1 cellular context compared by ENCODE assay signal in genomic region chr19:3617463-3617862, GRCh38.
TF ChIP-seq lines count a peak whose summit lies in the region.

No MANE protein-coding gene starts in this region.

TF ChIP-seq in HepG2, 621 proteins besides CTCF, POLR2A, EP300 and RAD21:
- TF ChIP-seq ZNF614 (CRISPR knock-in tag; IDR thresholded peaks at IDR 0.05; ENCODE audit: borderline replicate concordance) (no peak), REST (IDR thresholded peaks at IDR 0.05; ENCODE audit: borderline replicate concordance in 1 of 2, low read depth in 1 of 2, low read length in 2 of 2) (no peak), ARNTL (CRISPR knock-in tag; IDR thresholded peaks at IDR 0.05) (no peak), TBP (CRISPR knock-in tag; IDR thresholded peaks at IDR 0.05) (no peak), ZNF629 (CRISPR knock-in tag; conservative IDR thresholded peaks at IDR 0.05) (no peak), ZNF766 (CRISPR knock-in tag; IDR thresholded peaks at IDR 0.05; ENCODE audit: borderline replicate concordance) (no peak), CBX2 (IDR thresholded peaks at IDR 0.05; ENCODE audit: low read depth, low read length) (no peak), CBX2 (CRISPR knock-in tag; IDR thresholded peaks at IDR 0.05; ENCODE audit: low read depth) (no peak), TEF (CRISPR knock-in tag; IDR thresholded peaks at IDR 0.05) (no peak), ARNT2 (CRISPR knock-in tag; IDR thresholded peaks at IDR 0.05; ENCODE audit: low read depth) (no peak), CHD4 (IDR thresholded peaks at IDR 0.05; ENCODE audit: borderline replicate concordance, low read length) (no peak), AHDC1 (CRISPR knock-in tag; IDR thresholded peaks at IDR 0.05; ENCODE audit: borderline replicate concordance) (no peak), HIVEP1 (CRISPR knock-in tag; IDR thresholded peaks at IDR 0.05) (no peak), ZNF639 (CRISPR knock-in tag; conservative IDR thresholded peaks at IDR 0.05) (no peak), ZFP90 (CRISPR knock-in tag; IDR thresholded peaks at IDR 0.05; ENCODE audit: borderline replicate concordance) (no peak), ATF6 (CRISPR knock-in tag; conservative IDR thresholded peaks at IDR 0.05) (no peak), ZNF446 (CRISPR knock-in tag; IDR thresholded peaks at IDR 0.05) (no peak), SP2 (CRISPR knock-in tag; IDR thresholded peaks at IDR 0.05) (no peak), BHLHE40 (IDR thresholded peaks at IDR 0.05; ENCODE audit: low read length) (no peak), AGO1 (IDR thresholded peaks at IDR 0.05; ENCODE audit: low read depth, low read length, poor library complexity, severe bottlenecking) (no peak), ZNF567 (CRISPR knock-in tag; IDR thresholded peaks at IDR 0.05; ENCODE audit: borderline replicate concordance) (no peak)
TF ChIP-seq in HepG2: peak in this region for 0.
